Comparison of ENCODE assay signal across 2 cellular contexts in genomic region chr16:582614-583331, GRCh38.
TF ChIP-seq lines count a peak whose summit lies in the region.

No MANE protein-coding gene starts in this region.

TF ChIP-seq in GM12878, 131 proteins besides CTCF, POLR2A, EP300 and RAD21:
- no peak for TF ChIP-seq ZNF274 (IDR thresholded peaks at IDR 0.05; ENCODE audit: insufficient read depth, insufficient read length)
- TF ChIP-seq, protein P1, sequence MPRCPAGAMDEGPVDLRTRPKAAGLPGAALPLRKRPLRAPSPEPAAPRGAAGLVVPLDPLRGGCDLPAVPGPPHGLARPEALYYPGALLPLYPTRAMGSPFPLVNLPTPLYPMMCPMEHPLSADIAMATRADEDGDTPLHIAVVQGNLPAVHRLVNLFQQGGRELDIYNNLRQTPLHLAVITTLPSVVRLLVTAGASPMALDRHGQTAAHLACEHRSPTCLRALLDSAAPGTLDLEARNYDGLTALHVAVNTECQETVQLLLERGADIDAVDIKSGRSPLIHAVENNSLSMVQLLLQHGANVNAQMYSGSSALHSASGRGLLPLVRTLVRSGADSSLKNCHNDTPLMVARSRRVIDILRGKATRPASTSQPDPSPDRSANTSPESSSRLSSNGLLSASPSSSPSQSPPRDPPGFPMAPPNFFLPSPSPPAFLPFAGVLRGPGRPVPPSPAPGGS (IDR thresholded peaks at IDR 0.05; ENCODE audit: borderline replicate concordance, insufficient read depth, low read depth, low read length, poor library complexity, severe bottlenecking): no peak
- no peak for TF ChIP-seq BHLHE40 (IDR thresholded peaks at IDR 0.05; ENCODE audit: borderline replicate concordance in 1 of 2, low read depth in 2 of 2, low read length in 1 of 2)
- no peak for TF ChIP-seq CHD4 (IDR thresholded peaks at IDR 0.05)
- TF ChIP-seq TCF7 (IDR thresholded peaks at IDR 0.05; ENCODE audit: borderline replicate concordance): no peak
- TF ChIP-seq ZBED1 (IDR thresholded peaks at IDR 0.05; ENCODE audit: borderline replicate concordance): no peak
- no peak for TF ChIP-seq IKZF1 (conservative IDR thresholded peaks at IDR 0.05)
- no peak for TF ChIP-seq ZNF384 (IDR thresholded peaks at IDR 0.05; ENCODE audit: borderline replicate concordance, low read depth, low read length)
- no peak for TF ChIP-seq MYC (IDR thresholded peaks at IDR 0.05; ENCODE audit: insufficient read depth, insufficient read length, insufficient replicate concordance, low read length, severe bottlenecking)
- TF ChIP-seq MEF2A (IDR thresholded peaks at IDR 0.05; ENCODE audit: insufficient read depth, low read depth, low read length): no peak
- no peak for TF ChIP-seq PAX5 (IDR thresholded peaks at IDR 0.05; ENCODE audit: borderline replicate concordance, low read depth, low read length)
- TF ChIP-seq SUPT20H (IDR thresholded peaks at IDR 0.05; ENCODE audit: borderline replicate concordance, control insufficient read depth, low read depth, low read length): no peak
- TF ChIP-seq SMAD1 (IDR thresholded peaks at IDR 0.05; ENCODE audit: low read depth, partially characterized antibody): no peak

TF ChIP-seq in HEK293T, 16 proteins besides CTCF, POLR2A, EP300 and RAD21:
- TF ChIP-seq PKNOX1 (IDR thresholded peaks at IDR 0.05) (no peak), TARDBP (IDR thresholded peaks at IDR 0.05) (no peak), HDGF (IDR thresholded peaks at IDR 0.05; ENCODE audit: borderline replicate concordance) (no peak), ZNF384 (IDR thresholded peaks at IDR 0.05) (no peak), ARNT (IDR thresholded peaks at IDR 0.05) (no peak)
